Comparison of ENCODE assay signal across 18 cellular contexts in genomic region chr20:13524339-13524738, GRCh38.
DNase-seq lines count a peak whose midpoint lies in the region; ATAC-seq, FAIRE-seq and TF ChIP-seq lines count a peak whose summit lies in the region.
"Had no signal": no experiment of that assay in that cellular context is flagged by ENCODE, and none has a peak within 500 bp of the region (broad histone marks: within the 10 kb centered on the region; RNA-seq: fewer than 3 reads in every experiment).

No MANE protein-coding gene starts in this region.

- H3F3A ChIP-seq in PC-3 (ENCODE audit: low read length, unreplicated experiment): no peaks in the 10 kb centered on the region

- H3K4me1 Mint-ChIP-seq in activated naive CD4-positive, alpha-beta T cell treated with anti-CD3 and anti-CD28 coated beads, Interleukin-2, amount 10 ng/mL, durations not matched to agents 7 days and 5 days: no peaks in the 10 kb centered on the region
- H3K4me1 Mint-ChIP-seq: CD4-positive, alpha-beta memory T cell had no signal

- BruUV-seq in PC-3 (replicated peaks; lab: Mats Ljungman, UMichigan): no TSS peak
- BruUV-seq in endothelial cell of umbilical vein (replicated peaks; lab: Mats Ljungman, UMichigan): no TSS peak

- intact Hi-C loops in PC-3 (cut with micrococcal nuclease): no loop called here
- intact Hi-C loops in endothelial cell of umbilical vein (cut with micrococcal nuclease): no loop called here

- H4K8ac ChIP-seq in trophoblast cell (ENCODE audit: low read depth, low read length): no peak overlapping the region

- no peak overlapping the region for H3K4me3 Mint-ChIP-seq in activated naive CD4-positive, alpha-beta T cell treated with anti-CD3 and anti-CD28 coated beads, Interleukin-2, amount 10 ng/mL, durations not matched to agents 7 days and 5 days
- H3K4me3 Mint-ChIP-seq: CD4-positive, alpha-beta memory T cell had no signal

- H3K9ac ChIP-seq in PC-3 (ENCODE audit: low read length) (no peak overlapping the region), endothelial cell of umbilical vein (replicated peaks; ENCODE audit: extremely low read depth, insufficient read depth, low read length) (no peak overlapping the region), trophoblast cell (ENCODE audit: low read length) (no peak overlapping the region)

- no peaks in the 10 kb centered on the region for H3K9me3 Mint-ChIP-seq in activated naive CD4-positive, alpha-beta T cell treated with anti-CD3 and anti-CD28 coated beads, Interleukin-2, amount 10 ng/mL, durations not matched to agents 7 days and 5 days

- H3K27ac Mint-ChIP-seq in activated naive CD4-positive, alpha-beta T cell treated with anti-CD3 and anti-CD28 coated beads, Interleukin-2, amount 10 ng/mL, durations not matched to agents 7 days and 5 days: no peak overlapping the region
- H3K27ac Mint-ChIP-seq: CD4-positive, alpha-beta memory T cell had no signal

- H2BK120ac ChIP-seq in trophoblast cell (ENCODE audit: insufficient read depth, low read length, poor library complexity): peak overlapping the region; percentile 55

- no peaks in the 10 kb centered on the region for H3K9me3 ChIP-seq in PC-3 (ENCODE audit: low read length)
- no peaks in the 10 kb centered on the region for H3K9me3 ChIP-seq in endothelial cell of umbilical vein (replicated peaks; ENCODE audit: control insufficient read depth, insufficient read depth, low read length)
- H3K9me3 ChIP-seq in trophoblast cell (ENCODE audit: insufficient read depth, low read depth, low read length): no peaks in the 10 kb centered on the region
- no peaks in the 10 kb centered on the region for H3K9me3 ChIP-seq in effector memory CD4-positive, alpha-beta T cell (ENCODE audit: control insufficient read depth, low read length)
- H3K9me3 ChIP-seq: BE2C had no signal

- ATAC-seq in PC-3 (no peak), GM21723 (IDR thresholded peaks at IDR 0.05; ENCODE audit: unreplicated experiment) (no peak)

- H2BK12ac ChIP-seq in trophoblast cell (ENCODE audit: low read length): peak overlapping the region; percentile 91

- FAIRE-seq in endothelial cell of umbilical vein (lab: Jason Lieb, UNC): no peak
- FAIRE-seq: G401.6, GM12891, H54, HepG2, HTR-8/SVneo had no signal

- H3K27me3 ChIP-seq in ACC112 (ENCODE audit: insufficient read depth, low read length) (no peaks in the 10 kb centered on the region), PC-3 (ENCODE audit: low read length) (no peaks in the 10 kb centered on the region), endothelial cell of umbilical vein (ENCODE audit: control insufficient read depth in 2 of 2, insufficient read depth in 2 of 2, low read length in 2 of 2) (no peaks in the 10 kb centered on the region), trophoblast cell (ENCODE audit: insufficient read depth, low read length) (no peaks in the 10 kb centered on the region)
- no peaks in the 10 kb centered on the region for H3K27me3 ChIP-seq in effector memory CD4-positive, alpha-beta T cell (replicated peaks; ENCODE audit: control insufficient read depth, insufficient read depth, low read length, poor library complexity, severe bottlenecking)
- H3K27me3 ChIP-seq: BE2C had no signal

- H3K4me1 ChIP-seq in ACC112 (ENCODE audit: control insufficient read depth, insufficient read depth, low read length, unreplicated experiment): peaks cover 16% of the 10 kb centered on the region
- H3K4me1 ChIP-seq in PC-3 (ENCODE audit: insufficient read depth, low read length): peaks cover 14% of the 10 kb centered on the region
- peaks cover 12% of the 10 kb centered on the region for H3K4me1 ChIP-seq in endothelial cell of umbilical vein (ENCODE audit: control insufficient read depth, extremely low read depth, insufficient read depth, low read length)
- H3K4me1 ChIP-seq in trophoblast cell (ENCODE audit: control insufficient read depth in 1 of 2, insufficient read depth in 2 of 2, low read length in 2 of 2): peaks cover 4% of the 10 kb centered on the region in 2 experiments
- H3K4me1 ChIP-seq in effector memory CD4-positive, alpha-beta T cell (ENCODE audit: control insufficient read depth, insufficient read depth, low read length, poor library complexity, severe bottlenecking): no peaks in the 10 kb centered on the region
- H3K4me1 ChIP-seq: BE2C had no signal

- H3K79me1 ChIP-seq in trophoblast cell (ENCODE audit: low read length): peaks cover 1% of the 10 kb centered on the region

- H3K79me2 ChIP-seq in ACC112 (ENCODE audit: control insufficient read depth, insufficient read depth, low read length, unreplicated experiment) (no peaks in the 10 kb centered on the region), PC-3 (ENCODE audit: low read length) (no peaks in the 10 kb centered on the region), endothelial cell of umbilical vein (ENCODE audit: control insufficient read depth, insufficient read depth, low read length) (no peaks in the 10 kb centered on the region), trophoblast cell (ENCODE audit: control insufficient read depth, insufficient read depth, low read length, poor library complexity) (no peaks in the 10 kb centered on the region)

- H3K27me3 Mint-ChIP-seq in activated naive CD4-positive, alpha-beta T cell treated with anti-CD3 and anti-CD28 coated beads, Interleukin-2, amount 10 ng/mL, durations not matched to agents 7 days and 5 days: no peaks in the 10 kb centered on the region
- H3K27me3 Mint-ChIP-seq: CD4-positive, alpha-beta memory T cell had no signal

- no peak overlapping the region for H2AFZ ChIP-seq in ACC112 (ENCODE audit: low read length, unreplicated experiment)
- no peak overlapping the region for H2AFZ ChIP-seq in PC-3 (ENCODE audit: low read length)
- no peak overlapping the region for H2AFZ ChIP-seq in endothelial cell of umbilical vein (ENCODE audit: low read depth, low read length)
- H2AFZ ChIP-seq in trophoblast cell (ENCODE audit: insufficient read depth, low read length, poor library complexity): no peak overlapping the region

- H2BK5ac ChIP-seq in trophoblast cell (ENCODE audit: low read depth, low read length, poor library complexity): no peak overlapping the region

- no peak overlapping the region for H3K14ac ChIP-seq in trophoblast cell (ENCODE audit: low read length)

- no peak overlapping the region for H3K4ac ChIP-seq in trophoblast cell (ENCODE audit: low read depth, low read length)

- H3K9me2 ChIP-seq in PC-3 (replicated peaks; ENCODE audit: low read length): no peaks in the 10 kb centered on the region

- no peak overlapping the region for H4K12ac ChIP-seq in trophoblast cell (ENCODE audit: low read depth, low read length)

- WGBS in trophoblast cell (ENCODE audit: extremely low coverage, insufficient coverage, insufficient read length): no CpG with 5 or more reads among the region's 1 CpG

- peaks cover 14% of the 10 kb centered on the region for H3K36me3 Mint-ChIP-seq in activated naive CD4-positive, alpha-beta T cell treated with anti-CD3 and anti-CD28 coated beads, Interleukin-2, amount 10 ng/mL, durations not matched to agents 7 days and 5 days

- DNase-seq in PC-3 (no peak), endothelial cell of umbilical vein (ENCODE audit: low read depth, low spot score) (no peak), trophoblast cell (no peak)
- no peak for DNase-seq in activated naive CD4-positive, alpha-beta T cell treated with anti-CD3 and anti-CD28 coated beads, Interleukin-2, amount 10 ng/mL, durations not matched to agents 7 days and 5 days
- DNase-seq in effector memory CD4-positive, alpha-beta T cell: no peak
- DNase-seq: BE2C; CD4-positive, alpha-beta memory T cell; DMS153; DMS79 treated with DMSO at 0.1 percent for 48 hours; EL had no signal

- H3K9me1 ChIP-seq in endothelial cell of umbilical vein (replicated peaks; ENCODE audit: control insufficient read depth, extremely low read depth, insufficient read depth, low read length): no peaks in the 10 kb centered on the region

- POLR2A ChIA-PET in PC-3 (lab: Charles Lee; ENCODE audit: unreplicated experiment): no interaction called here
- POLR2A ChIA-PET in endothelial cell of umbilical vein (lab: Charles Lee): no interaction called here

- H4K91ac ChIP-seq in trophoblast cell (ENCODE audit: low read depth, low read length): peak overlapping the region; percentile 83

- no peak overlapping the region for H3K23ac ChIP-seq in trophoblast cell (ENCODE audit: low read length)

- TF ChIP-seq CTCF in PC-3 (conservative IDR thresholded peaks at IDR 0.05; ENCODE audit: low read depth, low read length): no peak
- no peak for TF ChIP-seq CTCF in endothelial cell of umbilical vein (IDR thresholded peaks at IDR 0.05; ENCODE audit: extremely low read depth in 1 of 2, insufficient read depth in 1 of 2, low read depth in 1 of 2, low read length in 2 of 2)

- H4K20me1 ChIP-seq in PC-3 (ENCODE audit: low read length): no peaks in the 10 kb centered on the region
- no peaks in the 10 kb centered on the region for H4K20me1 ChIP-seq in endothelial cell of umbilical vein (replicated peaks; ENCODE audit: control insufficient read depth, extremely low read depth, insufficient read depth, low read length)

- H2AK5ac ChIP-seq in trophoblast cell (ENCODE audit: low read length): no peak overlapping the region

- dilution Hi-C loops in endothelial cell of umbilical vein (cut with MboI; ENCODE audit: extremely low pct_ligation_motif_present, low sequenced_read_pairs): no loop called here

- peak overlapping the region; percentile 78 for H3K18ac ChIP-seq in trophoblast cell (ENCODE audit: low read length)

- H3K36me3 ChIP-seq in ACC112 (ENCODE audit: insufficient read depth, low read length): no peaks in the 10 kb centered on the region
- peaks cover 5% of the 10 kb centered on the region; the same call in 1 of the 2 replicates for H3K36me3 ChIP-seq in PC-3 (ENCODE audit: low read depth, low read length)
- peaks cover 0 to 4% of the 10 kb centered on the region in 2 experiments for H3K36me3 ChIP-seq in endothelial cell of umbilical vein (ENCODE audit: control insufficient read depth in 2 of 2, extremely low read depth in 1 of 2, insufficient read depth in 2 of 2, low read length in 2 of 2)
- peaks cover 1 to 2% of the 10 kb centered on the region in 2 experiments for H3K36me3 ChIP-seq in trophoblast cell (ENCODE audit: control insufficient read depth in 1 of 2, insufficient read depth in 2 of 2, low read length in 2 of 2)
- peaks cover 30% of the 10 kb centered on the region for H3K36me3 ChIP-seq in effector memory CD4-positive, alpha-beta T cell (ENCODE audit: control insufficient read depth, insufficient read depth, low read length)
- H3K36me3 ChIP-seq: BE2C had no signal

- TF ChIP-seq POLR2A in endothelial cell of umbilical vein (IDR thresholded peaks at IDR 0.05; ENCODE audit: low read depth, low read length): no peak

- H3K4me3 ChIP-seq in ACC112 (ENCODE audit: low read depth, low read length) (no peak overlapping the region), PC-3 (ENCODE audit: low read length) (no peak overlapping the region), endothelial cell of umbilical vein (replicated peaks in 1 of 3; ENCODE audit: insufficient read depth in 1 of 3, low read depth in 1 of 3, low read length in 3 of 3) (no peak overlapping the region), trophoblast cell (ENCODE audit: low read depth, low read length) (no peak overlapping the region)
- no peak overlapping the region for H3K4me3 ChIP-seq in effector memory CD4-positive, alpha-beta T cell (ENCODE audit: insufficient read depth, low read depth, low read length, poor library complexity, severe bottlenecking)

- H3K4me2 ChIP-seq in PC-3 (ENCODE audit: low read length) (no peak overlapping the region), endothelial cell of umbilical vein (ENCODE audit: insufficient read depth, low read length) (no peak overlapping the region), trophoblast cell (ENCODE audit: low read length) (no peak overlapping the region)

- CTCF ChIA-PET in PC-3 (lab: Charles Lee) (no interaction called here), endothelial cell of umbilical vein (lab: Charles Lee) (interaction anchor here (0.9 to 1.6 kb wide), 2 partner anchors 11 to 22 kb away, joined by 3 to 10 read pairs; no protein-coding TSS in a partner anchor)
- CTCF ChIA-PET in activated naive CD4-positive, alpha-beta T cell treated with anti-CD3 and anti-CD28 coated beads, Interleukin-2, amount 10 ng/mL, durations not matched to agents 7 days and 5 days (lab: Charles Lee): no interaction called here

- H3K27ac ChIP-seq in ACC112 (ENCODE audit: low read depth, low read length) (peak overlapping the region; percentile 66), PC-3 (ENCODE audit: low read length) (peak overlapping the region; percentile 30; the same call in 1 of the 2 replicates), endothelial cell of umbilical vein (ENCODE audit: insufficient read depth, low read depth, low read length) (peak overlapping the region; percentile 51), trophoblast cell (ENCODE audit: low read depth, low read length) (no peak overlapping the region)
- H3K27ac ChIP-seq in effector memory CD4-positive, alpha-beta T cell (ENCODE audit: insufficient read depth, low read length, poor library complexity, severe bottlenecking): no peak overlapping the region
- H3K27ac ChIP-seq: C4-2B had no signal

Comparison
In these comparisons a context has a peak if more than half of its experiments do, and no peak if none do; other contexts are left out.
1. H3K27ac ChIP-seq: peak in ACC112 (single experiment), PC-3 (single experiment) and endothelial cell of umbilical vein (single experiment); none in trophoblast cell (single experiment) and effector memory CD4-positive, alpha-beta T cell (single experiment).